2 cellular contexts compared by ENCODE assay signal in the genomic region with DNA sequence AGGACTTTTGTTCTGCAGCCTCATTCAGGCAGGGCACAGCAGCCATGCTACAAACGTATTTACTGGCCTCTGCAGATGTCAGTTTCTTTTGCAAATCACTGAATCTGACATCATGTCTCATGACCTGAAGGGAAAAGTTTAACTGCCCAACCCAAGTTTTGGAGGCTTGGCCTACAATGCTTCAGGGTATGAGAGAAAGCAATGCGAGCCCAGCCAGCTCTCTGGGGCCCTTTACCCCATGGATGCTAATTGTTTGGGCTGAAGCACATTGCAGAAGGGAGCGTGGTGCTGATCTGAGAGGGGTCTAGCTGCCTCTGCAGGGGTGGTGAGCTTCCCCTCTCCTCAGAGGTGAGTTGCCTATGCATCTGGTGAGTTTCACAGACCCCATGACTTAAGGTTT.
TF ChIP-seq lines count a peak whose summit lies in the region.

No MANE protein-coding gene starts in this region.

TF ChIP-seq in HEK293, 187 proteins besides CTCF, POLR2A, EP300 and RAD21 (continued from another document):
- TF ChIP-seq, protein P1, sequence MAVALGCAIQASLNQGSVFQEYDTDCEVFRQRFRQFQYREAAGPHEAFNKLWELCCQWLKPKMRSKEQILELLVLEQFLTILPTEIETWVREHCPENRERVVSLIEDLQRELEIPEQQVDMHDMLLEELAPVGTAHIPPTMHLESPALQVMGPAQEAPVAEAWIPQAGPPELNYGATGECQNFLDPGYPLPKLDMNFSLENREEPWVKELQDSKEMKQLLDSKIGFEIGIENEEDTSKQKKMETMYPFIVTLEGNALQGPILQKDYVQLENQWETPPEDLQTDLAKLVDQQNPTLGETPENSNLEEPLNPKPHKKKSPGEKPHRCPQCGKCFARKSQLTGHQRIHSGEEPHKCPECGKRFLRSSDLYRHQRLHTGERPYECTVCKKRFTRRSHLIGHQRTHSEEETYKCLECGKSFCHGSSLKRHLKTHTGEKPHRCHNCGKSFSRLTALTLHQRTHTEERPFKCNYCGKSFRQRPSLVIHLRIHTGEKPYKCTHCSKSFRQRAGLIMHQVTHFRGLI (tag by site-specific recombination; IDR thresholded peaks at IDR 0.05) = peak; percentile 66

TF ChIP-seq in HepG2, 621 proteins besides CTCF, POLR2A, EP300 and RAD21 (continued from another document):
- TF ChIP-seq, protein P2, sequence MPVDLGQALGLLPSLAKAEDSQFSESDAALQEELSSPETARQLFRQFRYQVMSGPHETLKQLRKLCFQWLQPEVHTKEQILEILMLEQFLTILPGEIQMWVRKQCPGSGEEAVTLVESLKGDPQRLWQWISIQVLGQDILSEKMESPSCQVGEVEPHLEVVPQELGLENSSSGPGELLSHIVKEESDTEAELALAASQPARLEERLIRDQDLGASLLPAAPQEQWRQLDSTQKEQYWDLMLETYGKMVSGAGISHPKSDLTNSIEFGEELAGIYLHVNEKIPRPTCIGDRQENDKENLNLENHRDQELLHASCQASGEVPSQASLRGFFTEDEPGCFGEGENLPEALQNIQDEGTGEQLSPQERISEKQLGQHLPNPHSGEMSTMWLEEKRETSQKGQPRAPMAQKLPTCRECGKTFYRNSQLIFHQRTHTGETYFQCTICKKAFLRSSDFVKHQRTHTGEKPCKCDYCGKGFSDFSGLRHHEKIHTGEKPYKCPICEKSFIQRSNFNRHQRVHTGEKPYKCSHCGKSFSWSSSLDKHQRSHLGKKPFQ (CRISPR knock-in tag; IDR thresholded peaks at IDR 0.05; ENCODE audit: insufficient replicate concordance) = no peak
- TF ChIP-seq ZNF460 (CRISPR knock-in tag; IDR thresholded peaks at IDR 0.05; ENCODE audit: borderline replicate concordance) = no peak
- TF ChIP-seq, protein P3, sequence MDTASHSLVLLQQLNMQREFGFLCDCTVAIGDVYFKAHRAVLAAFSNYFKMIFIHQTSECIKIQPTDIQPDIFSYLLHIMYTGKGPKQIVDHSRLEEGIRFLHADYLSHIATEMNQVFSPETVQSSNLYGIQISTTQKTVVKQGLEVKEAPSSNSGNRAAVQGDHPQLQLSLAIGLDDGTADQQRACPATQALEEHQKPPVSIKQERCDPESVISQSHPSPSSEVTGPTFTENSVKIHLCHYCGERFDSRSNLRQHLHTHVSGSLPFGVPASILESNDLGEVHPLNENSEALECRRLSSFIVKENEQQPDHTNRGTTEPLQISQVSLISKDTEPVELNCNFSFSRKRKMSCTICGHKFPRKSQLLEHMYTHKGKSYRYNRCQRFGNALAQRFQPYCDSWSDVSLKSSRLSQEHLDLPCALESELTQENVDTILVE (CRISPR knock-in tag; IDR thresholded peaks at IDR 0.05) = no peak
- TF ChIP-seq, protein P4, sequence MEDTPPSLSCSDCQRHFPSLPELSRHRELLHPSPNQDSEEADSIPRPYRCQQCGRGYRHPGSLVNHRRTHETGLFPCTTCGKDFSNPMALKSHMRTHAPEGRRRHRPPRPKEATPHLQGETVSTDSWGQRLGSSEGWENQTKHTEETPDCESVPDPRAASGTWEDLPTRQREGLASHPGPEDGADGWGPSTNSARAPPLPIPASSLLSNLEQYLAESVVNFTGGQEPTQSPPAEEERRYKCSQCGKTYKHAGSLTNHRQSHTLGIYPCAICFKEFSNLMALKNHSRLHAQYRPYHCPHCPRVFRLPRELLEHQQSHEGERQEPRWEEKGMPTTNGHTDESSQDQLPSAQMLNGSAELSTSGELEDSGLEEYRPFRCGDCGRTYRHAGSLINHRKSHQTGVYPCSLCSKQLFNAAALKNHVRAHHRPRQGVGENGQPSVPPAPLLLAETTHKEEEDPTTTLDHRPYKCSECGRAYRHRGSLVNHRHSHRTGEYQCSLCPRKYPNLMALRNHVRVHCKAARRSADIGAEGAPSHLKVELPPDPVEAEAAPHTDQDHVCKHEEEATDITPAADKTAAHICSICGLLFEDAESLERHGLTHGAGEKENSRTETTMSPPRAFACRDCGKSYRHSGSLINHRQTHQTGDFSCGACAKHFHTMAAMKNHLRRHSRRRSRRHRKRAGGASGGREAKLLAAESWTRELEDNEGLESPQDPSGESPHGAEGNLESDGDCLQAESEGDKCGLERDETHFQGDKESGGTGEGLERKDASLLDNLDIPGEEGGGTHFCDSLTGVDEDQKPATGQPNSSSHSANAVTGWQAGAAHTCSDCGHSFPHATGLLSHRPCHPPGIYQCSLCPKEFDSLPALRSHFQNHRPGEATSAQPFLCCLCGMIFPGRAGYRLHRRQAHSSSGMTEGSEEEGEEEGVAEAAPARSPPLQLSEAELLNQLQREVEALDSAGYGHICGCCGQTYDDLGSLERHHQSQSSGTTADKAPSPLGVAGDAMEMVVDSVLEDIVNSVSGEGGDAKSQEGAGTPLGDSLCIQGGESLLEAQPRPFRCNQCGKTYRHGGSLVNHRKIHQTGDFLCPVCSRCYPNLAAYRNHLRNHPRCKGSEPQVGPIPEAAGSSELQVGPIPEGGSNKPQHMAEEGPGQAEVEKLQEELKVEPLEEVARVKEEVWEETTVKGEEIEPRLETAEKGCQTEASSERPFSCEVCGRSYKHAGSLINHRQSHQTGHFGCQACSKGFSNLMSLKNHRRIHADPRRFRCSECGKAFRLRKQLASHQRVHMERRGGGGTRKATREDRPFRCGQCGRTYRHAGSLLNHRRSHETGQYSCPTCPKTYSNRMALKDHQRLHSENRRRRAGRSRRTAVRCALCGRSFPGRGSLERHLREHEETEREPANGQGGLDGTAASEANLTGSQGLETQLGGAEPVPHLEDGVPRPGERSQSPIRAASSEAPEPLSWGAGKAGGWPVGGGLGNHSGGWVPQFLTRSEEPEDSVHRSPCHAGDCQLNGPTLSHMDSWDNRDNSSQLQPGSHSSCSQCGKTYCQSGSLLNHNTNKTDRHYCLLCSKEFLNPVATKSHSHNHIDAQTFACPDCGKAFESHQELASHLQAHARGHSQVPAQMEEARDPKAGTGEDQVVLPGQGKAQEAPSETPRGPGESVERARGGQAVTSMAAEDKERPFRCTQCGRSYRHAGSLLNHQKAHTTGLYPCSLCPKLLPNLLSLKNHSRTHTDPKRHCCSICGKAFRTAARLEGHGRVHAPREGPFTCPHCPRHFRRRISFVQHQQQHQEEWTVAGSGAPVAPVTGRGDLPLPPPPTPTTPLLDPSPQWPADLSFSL (CRISPR knock-in tag; IDR thresholded peaks at IDR 0.05) = no peak
- no peak for TF ChIP-seq IRF2 (CRISPR knock-in tag; IDR thresholded peaks at IDR 0.05)
- TF ChIP-seq ZNF569 (CRISPR knock-in tag; IDR thresholded peaks at IDR 0.05; ENCODE audit: borderline replicate concordance) = no peak
- no peak for TF ChIP-seq ESRRA (CRISPR knock-in tag; IDR thresholded peaks at IDR 0.05; ENCODE audit: low read depth)
- TF ChIP-seq, protein P5, sequence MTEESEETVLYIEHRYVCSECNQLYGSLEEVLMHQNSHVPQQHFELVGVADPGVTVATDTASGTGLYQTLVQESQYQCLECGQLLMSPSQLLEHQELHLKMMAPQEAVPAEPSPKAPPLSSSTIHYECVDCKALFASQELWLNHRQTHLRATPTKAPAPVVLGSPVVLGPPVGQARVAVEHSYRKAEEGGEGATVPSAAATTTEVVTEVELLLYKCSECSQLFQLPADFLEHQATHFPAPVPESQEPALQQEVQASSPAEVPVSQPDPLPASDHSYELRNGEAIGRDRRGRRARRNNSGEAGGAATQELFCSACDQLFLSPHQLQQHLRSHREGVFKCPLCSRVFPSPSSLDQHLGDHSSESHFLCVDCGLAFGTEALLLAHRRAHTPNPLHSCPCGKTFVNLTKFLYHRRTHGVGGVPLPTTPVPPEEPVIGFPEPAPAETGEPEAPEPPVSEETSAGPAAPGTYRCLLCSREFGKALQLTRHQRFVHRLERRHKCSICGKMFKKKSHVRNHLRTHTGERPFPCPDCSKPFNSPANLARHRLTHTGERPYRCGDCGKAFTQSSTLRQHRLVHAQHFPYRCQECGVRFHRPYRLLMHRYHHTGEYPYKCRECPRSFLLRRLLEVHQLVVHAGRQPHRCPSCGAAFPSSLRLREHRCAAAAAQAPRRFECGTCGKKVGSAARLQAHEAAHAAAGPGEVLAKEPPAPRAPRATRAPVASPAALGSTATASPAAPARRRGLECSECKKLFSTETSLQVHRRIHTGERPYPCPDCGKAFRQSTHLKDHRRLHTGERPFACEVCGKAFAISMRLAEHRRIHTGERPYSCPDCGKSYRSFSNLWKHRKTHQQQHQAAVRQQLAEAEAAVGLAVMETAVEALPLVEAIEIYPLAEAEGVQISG (CRISPR knock-in tag; IDR thresholded peaks at IDR 0.05) = no peak
- TF ChIP-seq, protein P6, sequence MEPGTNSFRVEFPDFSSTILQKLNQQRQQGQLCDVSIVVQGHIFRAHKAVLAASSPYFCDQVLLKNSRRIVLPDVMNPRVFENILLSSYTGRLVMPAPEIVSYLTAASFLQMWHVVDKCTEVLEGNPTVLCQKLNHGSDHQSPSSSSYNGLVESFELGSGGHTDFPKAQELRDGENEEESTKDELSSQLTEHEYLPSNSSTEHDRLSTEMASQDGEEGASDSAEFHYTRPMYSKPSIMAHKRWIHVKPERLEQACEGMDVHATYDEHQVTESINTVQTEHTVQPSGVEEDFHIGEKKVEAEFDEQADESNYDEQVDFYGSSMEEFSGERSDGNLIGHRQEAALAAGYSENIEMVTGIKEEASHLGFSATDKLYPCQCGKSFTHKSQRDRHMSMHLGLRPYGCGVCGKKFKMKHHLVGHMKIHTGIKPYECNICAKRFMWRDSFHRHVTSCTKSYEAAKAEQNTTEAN (CRISPR knock-in tag; conservative IDR thresholded peaks at IDR 0.05) = no peak
- TF ChIP-seq HOXA7 (CRISPR knock-in tag; IDR thresholded peaks at IDR 0.05) = no peak
- no peak for TF ChIP-seq RBM39 (IDR thresholded peaks at IDR 0.05; ENCODE audit: low read depth, low read length, poor library complexity, severe bottlenecking)
TF ChIP-seq in HepG2: peak in this region for 0.
